15 cellular contexts compared by ENCODE assay signal in the genomic region with DNA sequence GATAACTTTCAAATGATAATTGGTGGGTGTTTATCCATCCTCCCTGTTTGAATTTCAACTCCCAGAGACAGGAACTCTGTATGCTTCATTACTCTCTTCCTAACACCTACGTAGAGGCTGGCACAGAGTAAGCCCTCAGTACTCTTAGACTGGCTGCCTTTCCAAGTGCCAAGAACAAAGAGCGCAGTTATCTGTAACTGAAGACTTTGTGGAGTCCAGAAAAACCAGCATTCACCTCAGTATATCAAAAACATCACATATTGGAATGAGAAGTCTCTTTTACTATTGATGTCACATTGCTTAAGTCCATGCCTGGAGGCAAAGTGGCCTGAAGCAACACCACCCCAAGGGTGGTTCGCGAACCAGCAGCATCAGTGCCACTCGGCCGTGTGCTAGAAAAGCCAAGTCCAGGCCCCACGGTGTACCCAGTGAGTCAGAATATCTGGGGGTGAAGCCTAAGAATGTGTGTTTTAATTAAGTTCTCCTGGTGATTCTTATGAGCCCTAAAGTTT.
DNase-seq lines count a peak whose midpoint lies in the region; ATAC-seq and TF ChIP-seq lines count a peak whose summit lies in the region.
"Had no signal": no experiment of that assay in that cellular context is flagged by ENCODE, and none has a peak within 500 bp of the region (broad histone marks: within the 10 kb centered on the region; RNA-seq: fewer than 3 reads in every experiment).

No MANE protein-coding gene starts in this region.

- H3K4me2 ChIP-seq in trophoblast cell (ENCODE audit: low read length) = no peak overlapping the region

- no peak overlapping the region for H3K23ac ChIP-seq in trophoblast cell (ENCODE audit: low read length)

- H3K27me3 Mint-ChIP-seq in natural killer cell treated with Interleukin-12 subunit alpha and Interleukin-12 subunit beta and Interleukin-15 and Interleukin-18, amount 100 ng/mL, for 72 hours = no peaks in the 10 kb centered on the region
- no peaks in the 10 kb centered on the region for H3K27me3 Mint-ChIP-seq in natural killer cell (ENCODE audit: low read depth in 2 of 2)
- no peaks in the 10 kb centered on the region for H3K27me3 Mint-ChIP-seq in effector memory CD8-positive, alpha-beta T cell

- H4K12ac ChIP-seq in trophoblast cell (ENCODE audit: low read depth, low read length) = no peak overlapping the region

- H3K27ac ChIP-seq in trophoblast cell (ENCODE audit: low read depth, low read length) (no peak overlapping the region), aorta (ENCODE audit: low read depth in 1 of 2, low read length in 2 of 2) (peak overlapping the region; percentile 84 to 97)
- H3K27ac ChIP-seq: colonic mucosa, SJCRH30 had no signal

- no peak overlapping the region for H3K14ac ChIP-seq in trophoblast cell (ENCODE audit: low read length)

- H3K79me1 ChIP-seq in trophoblast cell (ENCODE audit: low read length) = no peaks in the 10 kb centered on the region

- peak overlapping the region; percentile 95 to 97 for H3K27ac Mint-ChIP-seq in natural killer cell treated with Interleukin-12 subunit alpha and Interleukin-12 subunit beta and Interleukin-15 and Interleukin-18, amount 100 ng/mL, for 72 hours
- no peak overlapping the region for H3K27ac Mint-ChIP-seq in natural killer cell
- H3K27ac Mint-ChIP-seq in effector memory CD8-positive, alpha-beta T cell = peak overlapping the region; percentile 70 to 85
- H3K27ac Mint-ChIP-seq: H9, IgD-negative memory B cell had no signal

- WGBS in trophoblast cell (ENCODE audit: extremely low coverage, insufficient coverage, insufficient read length) = no CpG with 5 or more reads among the region's 7 CpGs
- 25 to 32% methylated on average over 7 of the region's 7 CpGs for WGBS in aorta, 2 donors

- H3K4me1 Mint-ChIP-seq in natural killer cell treated with Interleukin-12 subunit alpha and Interleukin-12 subunit beta and Interleukin-15 and Interleukin-18, amount 100 ng/mL, for 72 hours (ENCODE audit: low read depth in 2 of 2) = peaks cover 63 to 70% of the 10 kb centered on the region in 2 donors
- H3K4me1 Mint-ChIP-seq in natural killer cell = peaks cover 6 to 13% of the 10 kb centered on the region in 2 donors
- H3K4me1 Mint-ChIP-seq in effector memory CD8-positive, alpha-beta T cell (ENCODE audit: low read depth in 2 of 2) = peaks cover 13 to 44% of the 10 kb centered on the region in 2 donors

- no peak overlapping the region for H2BK5ac ChIP-seq in trophoblast cell (ENCODE audit: low read depth, low read length, poor library complexity)

- no peak overlapping the region for H4K8ac ChIP-seq in trophoblast cell (ENCODE audit: low read depth, low read length)

- H3K4me1 ChIP-seq in trophoblast cell (ENCODE audit: control insufficient read depth in 1 of 2, insufficient read depth in 2 of 2, low read length in 2 of 2) (peaks cover 2% of the 10 kb centered on the region in 2 experiments), aorta (ENCODE audit: control insufficient read depth in 1 of 2, insufficient read depth in 2 of 2, low read length in 2 of 2) (peaks cover 9 to 18% of the 10 kb centered on the region in 2 donors)
- H3K4me1 ChIP-seq: colonic mucosa, SJCRH30 had no signal

- H3K9ac ChIP-seq in trophoblast cell (ENCODE audit: low read length) = no peak overlapping the region

- H2BK12ac ChIP-seq in trophoblast cell (ENCODE audit: low read length) = no peak overlapping the region

- H4K91ac ChIP-seq in trophoblast cell (ENCODE audit: low read depth, low read length) = no peak overlapping the region

- no peak for ATAC-seq in natural killer cell treated with Interleukin-12 subunit alpha and Interleukin-12 subunit beta and Interleukin-15 and Interleukin-18, amount 100 ng/mL, for 72 hours
- ATAC-seq in natural killer cell = no peak
- no peak for ATAC-seq in effector memory CD8-positive, alpha-beta T cell (replicated peaks)
- no peak for ATAC-seq in aorta (ENCODE audit: low FRiP score)
- ATAC-seq: naive thymus-derived CD8-positive, alpha-beta T cell had no signal

- POLR2A ChIA-PET in HEK293T (lab: Yijun Ruan, JAX) = no interaction called here

- H3K36me3 ChIP-seq in trophoblast cell (ENCODE audit: control insufficient read depth in 1 of 2, insufficient read depth in 2 of 2, low read length in 2 of 2) = peaks cover 0 to 2% of the 10 kb centered on the region in 2 experiments
- H3K36me3 ChIP-seq in aorta (ENCODE audit: control insufficient read depth in 1 of 2, insufficient read depth in 2 of 2, low read length in 1 of 2) = no peaks in the 10 kb centered on the region
- H3K36me3 ChIP-seq: colonic mucosa, SJCRH30 had no signal

- H2BK120ac ChIP-seq in trophoblast cell (ENCODE audit: insufficient read depth, low read length, poor library complexity) = no peak overlapping the region

- no peaks in the 10 kb centered on the region for H3K9me3 ChIP-seq in trophoblast cell (ENCODE audit: insufficient read depth, low read depth, low read length)
- H3K9me3 ChIP-seq in aorta (ENCODE audit: control insufficient read depth, low read length) = no peaks in the 10 kb centered on the region
- H3K9me3 ChIP-seq: colonic mucosa, SJCRH30 had no signal

- no peaks in the 10 kb centered on the region for H3K79me2 ChIP-seq in trophoblast cell (ENCODE audit: control insufficient read depth, insufficient read depth, low read length, poor library complexity)

- no peak overlapping the region for H2AFZ ChIP-seq in trophoblast cell (ENCODE audit: insufficient read depth, low read length, poor library complexity)

- no peak for TF ChIP-seq CTCF in natural killer cell (IDR thresholded peaks at IDR 0.05)

- H3K9me3 Mint-ChIP-seq in natural killer cell treated with Interleukin-12 subunit alpha and Interleukin-12 subunit beta and Interleukin-15 and Interleukin-18, amount 100 ng/mL, for 72 hours = no peaks in the 10 kb centered on the region
- H3K9me3 Mint-ChIP-seq in natural killer cell = no peaks in the 10 kb centered on the region
- H3K9me3 Mint-ChIP-seq in effector memory CD8-positive, alpha-beta T cell = no peaks in the 10 kb centered on the region
- H3K9me3 Mint-ChIP-seq: H9; IgD-negative memory B cell; naive thymus-derived CD8-positive, alpha-beta T cell had no signal

- intact Hi-C loops in natural killer cell (cut with micrococcal nuclease) = no loop called here
- intact Hi-C loops in aorta (cut with DNase I) = loop anchor here (5.0 kb wide), 2 partner anchors 56 to 89 kb away; a partner anchor contains a TSS

- H3K27me3 ChIP-seq in trophoblast cell (ENCODE audit: insufficient read depth, low read length) (no peaks in the 10 kb centered on the region), aorta (ENCODE audit: control insufficient read depth in 1 of 2, insufficient read depth in 2 of 2, low read length in 1 of 2) (no peaks in the 10 kb centered on the region)
- H3K27me3 ChIP-seq: colonic mucosa, SJCRH30 had no signal

- CTCF ChIA-PET in HEK293T (lab: Yijun Ruan, JAX) = no interaction called here

- peaks cover 38% of the 10 kb centered on the region for H3K36me3 Mint-ChIP-seq in natural killer cell treated with Interleukin-12 subunit alpha and Interleukin-12 subunit beta and Interleukin-15 and Interleukin-18, amount 100 ng/mL, for 72 hours
- H3K36me3 Mint-ChIP-seq in natural killer cell = no peaks in the 10 kb centered on the region
- peaks cover 13% of the 10 kb centered on the region for H3K36me3 Mint-ChIP-seq in effector memory CD8-positive, alpha-beta T cell (ENCODE audit: insufficient read depth)
- H3K36me3 Mint-ChIP-seq: IgD-negative memory B cell; naive thymus-derived CD8-positive, alpha-beta T cell had no signal

- H3K4me3 ChIP-seq in trophoblast cell (ENCODE audit: low read depth, low read length) (no peak overlapping the region), aorta (ENCODE audit: low read length in 2 of 2) (no peak overlapping the region)
- H3K4me3 ChIP-seq: colonic mucosa, SJCRH30 had no signal

- no peak overlapping the region for H3K4ac ChIP-seq in trophoblast cell (ENCODE audit: low read depth, low read length)

- no peak for DNase-seq in natural killer cell treated with Interleukin-12 subunit alpha and Interleukin-12 subunit beta and Interleukin-15 and Interleukin-18, amount 100 ng/mL, for 72 hours (ENCODE audit: low spot score)
- no peak for DNase-seq in natural killer cell
- DNase-seq in effector memory CD8-positive, alpha-beta T cell = no peak
- DNase-seq in trophoblast cell = peak; percentile 69 to 86
- no peak for DNase-seq in aorta
- no peak for DNase-seq in RKO (ENCODE audit: low spot score)
- no peak for DNase-seq in HEK293T (ENCODE audit: extremely low spot score)
- DNase-seq in medulla oblongata (ENCODE audit: extremely low spot score) = no peak
- DNase-seq: colonic mucosa; H9; hippocampal formation; naive thymus-derived CD8-positive, alpha-beta T cell; SJCRH30; stimulated activated CD4-positive, alpha-beta T cell treated with anti-CD3 and anti-CD28 coated beads, Interleukin-4, amount 100 ng/mL, for 1 hour had no signal

- no peak overlapping the region for H2AK5ac ChIP-seq in trophoblast cell (ENCODE audit: low read length)

- H3K4me3 Mint-ChIP-seq in natural killer cell treated with Interleukin-12 subunit alpha and Interleukin-12 subunit beta and Interleukin-15 and Interleukin-18, amount 100 ng/mL, for 72 hours = peak overlapping the region; percentile 69
- H3K4me3 Mint-ChIP-seq in natural killer cell = no peak overlapping the region
- H3K4me3 Mint-ChIP-seq in effector memory CD8-positive, alpha-beta T cell = no peak overlapping the region
- H3K4me3 Mint-ChIP-seq: H9; IgD-negative memory B cell; naive thymus-derived CD8-positive, alpha-beta T cell had no signal

- no peak overlapping the region for H3K18ac ChIP-seq in trophoblast cell (ENCODE audit: low read length)

TF ChIP-seq in HEK293T, 16 proteins besides CTCF, POLR2A, EP300 and RAD21:
- TF ChIP-seq ELF4 (IDR thresholded peaks at IDR 0.05) = no peak
- no peak for TF ChIP-seq NFRKB (IDR thresholded peaks at IDR 0.05)
- TF ChIP-seq FOXA1 (IDR thresholded peaks at IDR 0.05) = no peak
- no peak for TF ChIP-seq HDGF (IDR thresholded peaks at IDR 0.05; ENCODE audit: borderline replicate concordance)

Comparison
In these comparisons a context has a peak if more than half of its experiments do, and no peak if none do; other contexts are left out.
1. H3K27ac Mint-ChIP-seq: peak in natural killer cell treated with Interleukin-12 subunit alpha and Interleukin-12 subunit beta and Interleukin-15 and Interleukin-18, amount 100 ng/mL, for 72 hours (2 of 2) and effector memory CD8-positive, alpha-beta T cell (2 of 2); none in natural killer cell (0 of 2).
2. DNase-seq: peak in trophoblast cell (2 of 2); none in natural killer cell treated with Interleukin-12 subunit alpha and Interleukin-12 subunit beta and Interleukin-15 and Interleukin-18, amount 100 ng/mL, for 72 hours (single experiment), natural killer cell (single experiment), effector memory CD8-positive, alpha-beta T cell (0 of 3), aorta (0 of 2), RKO (single experiment), HEK293T (single experiment) and medulla oblongata (single experiment).